In genomic region chr2:96113367-96113677, GRCh38 we compare ENCODE assay signal across 16 cellular contexts. TPM values are rescaled to one million over a fixed set of nuclear protein-coding genes. Genes with fewer than 3 reads are reported as not detected.
DNase-seq lines count a peak whose midpoint lies in the region; ATAC-seq and TF ChIP-seq lines count a peak whose summit lies in the region.
"Had no signal": no experiment of that assay in that cellular context is flagged by ENCODE, and none has a peak within 500 bp of the region (broad histone marks: within the 10 kb centered on the region; RNA-seq: fewer than 3 reads in every experiment).

No MANE protein-coding gene starts in this region.

- H3K4me1 ChIP-seq in DOHH2 (ENCODE audit: control insufficient read depth, low read length) (peaks cover 16% of the 10 kb centered on the region), left lung (peaks cover 4 to 15% of the 10 kb centered on the region in 2 donors), esophagus squamous epithelium (peaks cover 7 to 32% (median 16%) of the 10 kb centered on the region in 3 donors)

- no peak overlapping the region for H3K4me2 ChIP-seq in DOHH2 (ENCODE audit: low read length)

- no peaks in the 10 kb centered on the region for H4K20me1 ChIP-seq in DOHH2 (ENCODE audit: control insufficient read depth, insufficient read depth, low read depth, low read length)

- POLR2A ChIA-PET in HEK293T (lab: Yijun Ruan, JAX), result no interaction called here

- DNase-seq in activated CD4-positive, alpha-beta T cell treated with anti-CD3 and anti-CD28 coated beads for 48 hours, result peak; percentile 59
- no peak for DNase-seq in activated CD4-positive, alpha-beta T cell treated with anti-CD3 and anti-CD28 coated beads, Interleukin-2, amount 10 ng/mL, durations not matched to agents 24 days and 14 days
- DNase-seq in NCI-H69 (lab: John Stamatoyannopoulos, UW) (peak; percentile 4), left lung (peak; percentile 32 to 53), esophagus squamous epithelium (lab: John Stamatoyannopoulos, UW) (no peak), HEK293T (ENCODE audit: extremely low spot score) (no peak), retina (no peak)
- DNase-seq: activated CD4-positive, alpha-beta T cell treated with anti-CD3 and anti-CD28 coated beads for 1 hour; NCI-H2171 treated with DMSO at 0.1 percent for 48 hours; occipital lobe; OCI-M1; upper lobe of left lung had no signal

- peaks cover 15% of the 10 kb centered on the region for H3K27me3 ChIP-seq in DOHH2 (ENCODE audit: control insufficient read depth, low read length)
- H3K27me3 ChIP-seq in left lung, result peaks cover 18 to 48% of the 10 kb centered on the region in 2 donors
- H3K27me3 ChIP-seq in esophagus squamous epithelium, result peaks cover 0 to 58% (median 0%) of the 10 kb centered on the region in 4 donors

- no peak for TF ChIP-seq POLR2A in esophagus squamous epithelium (IDR thresholded peaks at IDR 0.05)

- H3F3A ChIP-seq in DOHH2 (ENCODE audit: control insufficient read depth, insufficient read depth), result no peaks in the 10 kb centered on the region

- peaks cover 14% of the 10 kb centered on the region for H3K27me3 Mint-ChIP-seq in activated CD4-positive, alpha-beta T cell treated with anti-CD3 and anti-CD28 coated beads, Interleukin-2, amount 10 ng/mL, durations not matched to agents 24 days and 14 days

- H3K4me1 Mint-ChIP-seq in activated CD4-positive, alpha-beta T cell treated with anti-CD3 and anti-CD28 coated beads, Interleukin-2, amount 10 ng/mL, durations not matched to agents 24 days and 14 days, result peaks cover 12% of the 10 kb centered on the region

- intact Hi-C loops in activated CD4-positive, alpha-beta T cell treated with anti-CD3 and anti-CD28 coated beads, Interleukin-2, amount 10 ng/mL, durations not matched to agents 24 days and 14 days (cut with micrococcal nuclease), result loop anchor here (10.0 kb wide), 1 partner anchor 89 kb away; no protein-coding TSS in a partner anchor
- intact Hi-C loops in left lung (cut with DNase I) (no loop called here), esophagus squamous epithelium (cut with DNase I) (no loop called here)

- no peak overlapping the region for H3K4me3 Mint-ChIP-seq in activated CD4-positive, alpha-beta T cell treated with anti-CD3 and anti-CD28 coated beads, Interleukin-2, amount 10 ng/mL, durations not matched to agents 24 days and 14 days

- 70 to 93% methylated on average over 2 to 3 of the region's 7 CpGs for WGBS in esophagus squamous epithelium, 2 donors

- no peaks in the 10 kb centered on the region for H3K79me2 ChIP-seq in DOHH2 (ENCODE audit: control insufficient read depth, low read length)

- CTCF ChIA-PET in HEK293T (lab: Yijun Ruan, JAX), result interaction anchor here (0.7 kb wide), 1 partner anchor 42 kb away, joined by 4 read pairs; no protein-coding TSS in a partner anchor

- H3K9me2 ChIP-seq in DOHH2 (replicated peaks; ENCODE audit: control insufficient read depth, low read length), result no peaks in the 10 kb centered on the region

- H3K9me3 ChIP-seq in DOHH2 (ENCODE audit: control insufficient read depth, insufficient read depth, low read length) (no peaks in the 10 kb centered on the region), left lung (no peaks in the 10 kb centered on the region), esophagus squamous epithelium (no peaks in the 10 kb centered on the region)
- H3K9me3 ChIP-seq: esophagus muscularis mucosa, upper lobe of left lung had no signal

- no peak overlapping the region for H3K4me3 ChIP-seq in DOHH2 (ENCODE audit: low read length)
- H3K4me3 ChIP-seq in left lung, result no peak overlapping the region
- H3K4me3 ChIP-seq in esophagus squamous epithelium, result no peak overlapping the region
- H3K4me3 ChIP-seq: upper lobe of left lung had no signal

- H3K36me3 ChIP-seq in DOHH2 (ENCODE audit: control insufficient read depth, low read length), result no peaks in the 10 kb centered on the region
- H3K36me3 ChIP-seq in left lung, result no peaks in the 10 kb centered on the region
- H3K36me3 ChIP-seq in esophagus squamous epithelium, result no peaks in the 10 kb centered on the region
- H3K36me3 ChIP-seq: esophagus muscularis mucosa, upper lobe of left lung had no signal

- H3K36me3 Mint-ChIP-seq in activated CD4-positive, alpha-beta T cell treated with anti-CD3 and anti-CD28 coated beads, Interleukin-2, amount 10 ng/mL, durations not matched to agents 24 days and 14 days (ENCODE audit: low read depth), result no peaks in the 10 kb centered on the region
- H3K36me3 Mint-ChIP-seq: T-cell had no signal

- H3K27ac ChIP-seq in DOHH2 (ENCODE audit: low read depth, low read length), result no peak overlapping the region
- H3K27ac ChIP-seq in left lung, result no peak overlapping the region
- no peak overlapping the region for H3K27ac ChIP-seq in esophagus squamous epithelium
- H3K27ac ChIP-seq: esophagus muscularis mucosa, upper lobe of left lung had no signal

- no peaks in the 10 kb centered on the region for H3K9me3 Mint-ChIP-seq in activated CD4-positive, alpha-beta T cell treated with anti-CD3 and anti-CD28 coated beads, Interleukin-2, amount 10 ng/mL, durations not matched to agents 24 days and 14 days
- H3K9me3 Mint-ChIP-seq: T-cell had no signal

- TF ChIP-seq CTCF in DOHH2 (IDR thresholded peaks at IDR 0.05; ENCODE audit: low read depth, low read length, poor library complexity, severe bottlenecking) (peak; percentile 69), left lung (IDR thresholded peaks at IDR 0.05) (no peak), esophagus squamous epithelium (IDR thresholded peaks at IDR 0.05) (no peak)

- ATAC-seq in left lung, result no peak
- ATAC-seq: T-cell had no signal

- no peak overlapping the region for H3K27ac Mint-ChIP-seq in activated CD4-positive, alpha-beta T cell treated with anti-CD3 and anti-CD28 coated beads, Interleukin-2, amount 10 ng/mL, durations not matched to agents 24 days and 14 days
- H3K27ac Mint-ChIP-seq: T-cell had no signal

TF ChIP-seq in HEK293T, 16 proteins besides CTCF, POLR2A, EP300 and RAD21:
- TF ChIP-seq SP1 (IDR thresholded peaks at IDR 0.05), result no peak
- TF ChIP-seq FOXK2 (IDR thresholded peaks at IDR 0.05), result no peak
- TF ChIP-seq TARDBP (IDR thresholded peaks at IDR 0.05), result no peak
- TF ChIP-seq SUZ12 (IDR thresholded peaks at IDR 0.05), result no peak

RNA-seq across cellular contexts. Expression of gene ADRA2B, which starts 3.0 kb away (rescaled TPM):
- 0.21 TPM in 2 replicates for total RNA-seq in activated CD4-positive, alpha-beta T cell treated with anti-CD3 and anti-CD28 coated beads, Interleukin-2, amount 10 ng/mL, durations not matched to agents 24 days and 14 days
- total RNA-seq in left lung, result under 1 TPM; 0.20 to 0.34 TPM
- total RNA-seq in esophagus squamous epithelium, result 1 to 10 TPM in 1 of 4 donors, under 1 TPM in 2, not detected in 1; 0.04 to 1.2 (median 0.38) TPM
- total RNA-seq: occipital lobe had no signal

RNA-seq across cellular contexts. Expression of gene ASTL, which starts 25.0 kb away (rescaled TPM):
- 2.4 and 3.4 TPM in 2 replicates for total RNA-seq in activated CD4-positive, alpha-beta T cell treated with anti-CD3 and anti-CD28 coated beads, Interleukin-2, amount 10 ng/mL, durations not matched to agents 24 days and 14 days
- not detected for total RNA-seq in left lung
- under 1 TPM in 2 of 4 donors, not detected in 2; 0.30 to 0.53 TPM for total RNA-seq in esophagus squamous epithelium
- total RNA-seq: esophagus muscularis mucosa, mesenteric fat pad, occipital lobe had no signal

RNA-seq across cellular contexts. Expression of gene DUSP2, which starts 31.9 kb away (rescaled TPM):
- 436 and 445 TPM in 2 replicates for total RNA-seq in activated CD4-positive, alpha-beta T cell treated with anti-CD3 and anti-CD28 coated beads, Interleukin-2, amount 10 ng/mL, durations not matched to agents 24 days and 14 days
- total RNA-seq in left lung, result 1 to 10 TPM; 3.6 to 5.7 TPM
- total RNA-seq in esophagus squamous epithelium, result 10 to 100 TPM in 1 of 4 donors, 1 to 10 TPM in 3; 1.5 to 10.3 (median 5.6) TPM

Comparison
In these comparisons a context has a peak if more than half of its experiments do, and no peak if none do; other contexts are left out.
1. DNase-seq: peak in activated CD4-positive, alpha-beta T cell treated with anti-CD3 and anti-CD28 coated beads for 48 hours (single experiment), NCI-H69 (single experiment) and left lung (2 of 2); none in activated CD4-positive, alpha-beta T cell treated with anti-CD3 and anti-CD28 coated beads, Interleukin-2, amount 10 ng/mL, durations not matched to agents 24 days and 14 days (single experiment), esophagus squamous epithelium (single experiment), HEK293T (single experiment) and retina (single experiment).
2. RNA of gene DUSP2, which starts 31.9 kb away (total RNA-seq): 436 to 445 TPM in activated CD4-positive, alpha-beta T cell treated with anti-CD3 and anti-CD28 coated beads, Interleukin-2, amount 10 ng/mL, durations not matched to agents 24 days and 14 days; 1.5 to 10.3 TPM in esophagus squamous epithelium and 3.6 to 5.7 TPM in left lung; every median in the first group is over 10 times any median in the second.